1 cellular context compared by ENCODE assay signal in genomic region chr9:89705651-89706050, GRCh38.
TF ChIP-seq lines count a peak whose summit lies in the region.

No MANE protein-coding gene starts in this region.

TF ChIP-seq in GM12878, 131 proteins besides CTCF, POLR2A, EP300 and RAD21:
- TF ChIP-seq TCF3 (IDR thresholded peaks at IDR 0.05; ENCODE audit: borderline replicate concordance, insufficient read depth, low read depth, low read length): no peak
- TF ChIP-seq, protein P1, sequence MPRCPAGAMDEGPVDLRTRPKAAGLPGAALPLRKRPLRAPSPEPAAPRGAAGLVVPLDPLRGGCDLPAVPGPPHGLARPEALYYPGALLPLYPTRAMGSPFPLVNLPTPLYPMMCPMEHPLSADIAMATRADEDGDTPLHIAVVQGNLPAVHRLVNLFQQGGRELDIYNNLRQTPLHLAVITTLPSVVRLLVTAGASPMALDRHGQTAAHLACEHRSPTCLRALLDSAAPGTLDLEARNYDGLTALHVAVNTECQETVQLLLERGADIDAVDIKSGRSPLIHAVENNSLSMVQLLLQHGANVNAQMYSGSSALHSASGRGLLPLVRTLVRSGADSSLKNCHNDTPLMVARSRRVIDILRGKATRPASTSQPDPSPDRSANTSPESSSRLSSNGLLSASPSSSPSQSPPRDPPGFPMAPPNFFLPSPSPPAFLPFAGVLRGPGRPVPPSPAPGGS (IDR thresholded peaks at IDR 0.05; ENCODE audit: borderline replicate concordance, insufficient read depth, low read depth, low read length, poor library complexity, severe bottlenecking): no peak
- TF ChIP-seq STAT3 (IDR thresholded peaks at IDR 0.05; ENCODE audit: low read depth, low read length): no peak
- TF ChIP-seq, protein P2, sequence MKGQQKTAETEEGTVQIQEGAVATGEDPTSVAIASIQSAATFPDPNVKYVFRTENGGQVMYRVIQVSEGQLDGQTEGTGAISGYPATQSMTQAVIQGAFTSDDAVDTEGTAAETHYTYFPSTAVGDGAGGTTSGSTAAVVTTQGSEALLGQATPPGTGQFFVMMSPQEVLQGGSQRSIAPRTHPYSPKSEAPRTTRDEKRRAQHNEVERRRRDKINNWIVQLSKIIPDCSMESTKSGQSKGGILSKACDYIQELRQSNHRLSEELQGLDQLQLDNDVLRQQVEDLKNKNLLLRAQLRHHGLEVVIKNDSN (IDR thresholded peaks at IDR 0.05; ENCODE audit: borderline replicate concordance, extremely low read length, insufficient read depth, low read depth, low read length): no peak
- TF ChIP-seq SIN3A (IDR thresholded peaks at IDR 0.05; ENCODE audit: low read depth, low read length): no peak
- TF ChIP-seq MLLT1 (IDR thresholded peaks at IDR 0.05): no peak
- TF ChIP-seq FOXK2 (IDR thresholded peaks at IDR 0.05): no peak
- no peak for TF ChIP-seq HCFC1 (IDR thresholded peaks at IDR 0.05; ENCODE audit: low read length)
- TF ChIP-seq RUNX3 (IDR thresholded peaks at IDR 0.05; ENCODE audit: low read length): no peak
